Comparison of ENCODE assay signal across 11 cellular contexts in the genomic region with DNA sequence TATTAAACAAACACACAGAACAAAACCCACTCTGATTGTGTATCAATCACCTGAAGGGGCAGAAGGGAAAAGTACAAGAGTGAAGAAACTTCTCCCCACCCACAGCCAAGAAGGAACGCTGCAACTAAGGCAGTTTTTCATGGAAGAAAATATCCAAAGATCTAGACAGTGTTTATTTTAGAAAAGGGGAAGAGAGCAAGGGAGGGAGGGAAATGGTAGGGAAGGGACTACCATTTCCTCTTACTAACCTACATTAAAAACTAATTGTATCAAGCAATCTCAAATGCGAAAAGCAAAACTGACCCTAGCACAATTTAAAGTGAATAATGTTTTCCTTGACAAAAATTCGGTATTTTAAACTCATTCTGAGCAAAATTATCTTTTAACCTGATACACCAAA. TPM values are rescaled to one million over a fixed set of nuclear protein-coding genes. Genes with fewer than 3 reads are reported as not detected.
DNase-seq lines count a peak whose midpoint lies in the region; ATAC-seq and TF ChIP-seq lines count a peak whose summit lies in the region.
"Had no signal": no experiment of that assay in that cellular context is flagged by ENCODE, and none has a peak within 500 bp of the region (broad histone marks: within the 10 kb centered on the region; RNA-seq: fewer than 3 reads in every experiment).

No MANE protein-coding gene starts in this region.

- H3K4me1 ChIP-seq in Panc1 (ENCODE audit: control insufficient read depth, insufficient read depth, low read length) (peaks cover 48% of the 10 kb centered on the region), gastrocnemius medialis (peaks cover 67 to 76% of the 10 kb centered on the region in 2 donors), heart left ventricle (peaks cover 3 to 75% (median 64%) of the 10 kb centered on the region in 12 donors)

- CTCF ChIA-PET in Panc1 (lab: Charles Lee), result no interaction called here

- no TSS peak for BruUV-seq in Panc1 (replicated peaks; lab: Mats Ljungman, UMichigan)

- 49 to 55% (median 50%) methylated on average over 3 of the region's 3 CpGs for WGBS in heart left ventricle, 4 donors

- no peak for TF ChIP-seq POLR2A in gastrocnemius medialis (IDR thresholded peaks at IDR 0.05)
- no peak for TF ChIP-seq POLR2A in heart left ventricle (IDR thresholded peaks at IDR 0.05)

- H3K27me3 ChIP-seq in Panc1 (ENCODE audit: control insufficient read depth, insufficient read depth, low read length), result no peaks in the 10 kb centered on the region
- no peaks in the 10 kb centered on the region for H3K27me3 ChIP-seq in gastrocnemius medialis
- H3K27me3 ChIP-seq in heart left ventricle, result no peaks in the 10 kb centered on the region
- H3K27me3 ChIP-seq: upper lobe of right lung had no signal

- H3K27ac ChIP-seq in Panc1 (ENCODE audit: low read length), result peak overlapping the region; percentile 69
- H3K27ac ChIP-seq in gastrocnemius medialis, result peak overlapping the region in 3 of 4 donors; percentile 25 to 99 (median 97)
- H3K27ac ChIP-seq in heart left ventricle, result peak overlapping the region in 2 of 12 donors; percentile 4 to 69
- H3K27ac ChIP-seq: upper lobe of right lung had no signal

- in situ Hi-C loops in Panc1 (cut with HindIII; ENCODE audit: low pct_unique_long_range_greater_than_20kb, low sequenced_read_pairs) (no loop called here), gastrocnemius medialis (cut with MboI; ENCODE audit: low sequenced_read_pairs in 4 of 4) (loop anchor here in 2 of 4 donors (25.0 kb wide), 2 partner anchors 199 to 674 kb away; a partner anchor contains a TSS)

- intact Hi-C loops in Panc1 (cut with micrococcal nuclease; ENCODE audit: unreplicated experiment) (loop anchor here (10.0 kb wide), 1 partner anchor 186 kb away; no protein-coding TSS in a partner anchor), gastrocnemius medialis (cut with DNase I; ENCODE audit: low total_unique reads) (loop anchor here (5.0 to 10.0 kb wide), 3 partner anchors 244 to 766 kb away; a partner anchor contains a TSS), left colon (cut with DNase I, micrococcal nuclease) (loop anchor here in 1 of 2 donors (10.0 kb wide), 1 partner anchor 186 kb away; no protein-coding TSS in a partner anchor), heart left ventricle (cut with DNase I) (loop anchor here (5.0 to 10.0 kb wide), 11 partner anchors 54 to 679 kb away; a partner anchor contains a TSS)

- POLR2A ChIA-PET in Panc1 (lab: Charles Lee), result no interaction called here

- TF ChIP-seq CTCF in Panc1 (IDR thresholded peaks at IDR 0.05), result no peak
- no peak for TF ChIP-seq CTCF in epithelial cell of proximal tubule (conservative IDR thresholded peaks at IDR 0.05; ENCODE audit: low read depth, low read length)
- no peak for TF ChIP-seq CTCF in gastrocnemius medialis (IDR thresholded peaks at IDR 0.05 in 4 of 5, conservative IDR thresholded peaks at IDR 0.05 in 1 of 5)
- no peak for TF ChIP-seq CTCF in heart left ventricle (IDR thresholded peaks at IDR 0.05)

- ATAC-seq in Panc1, result no peak
- ATAC-seq in gastrocnemius medialis, result no peak
- no peak for ATAC-seq in left colon
- ATAC-seq in heart left ventricle, result no peak
- ATAC-seq: upper lobe of right lung had no signal

- H3K9me3 ChIP-seq in Panc1 (ENCODE audit: control insufficient read depth, insufficient read depth, low read depth, low read length) (no peaks in the 10 kb centered on the region), gastrocnemius medialis (no peaks in the 10 kb centered on the region), heart left ventricle (no peaks in the 10 kb centered on the region)
- H3K9me3 ChIP-seq: upper lobe of right lung had no signal

- DNase-seq in SIG-M5 treated with dmso at 0.1 percent for 504 hours (lab: John Stamatoyannopoulos, UW; ENCODE audit: unreplicated experiment) (peak; percentile 12), SIG-M5 (lab: John Stamatoyannopoulos, UW) (no peak), Panc1 (ENCODE audit: low read depth, low spot score) (no peak), epithelial cell of proximal tubule (ENCODE audit: low read depth) (no peak), gastrocnemius medialis (no peak), left colon (no peak), heart left ventricle (no peak)
- DNase-seq in effector CD8-positive, alpha-beta T cell (lab: John Stamatoyannopoulos, UW), result no peak
- DNase-seq: 8988T; NK-92 treated with Interleukin-12 subunit alpha and Interleukin-12 subunit beta, amount 100 ng/mL, for 24 hours; upper lobe of right lung had no signal

- H3K4me3 ChIP-seq in Panc1 (ENCODE audit: low read depth in 2 of 2, low read length in 2 of 2) (peak overlapping the region in 1 of 2 experiments; percentile 84; a peak in 2 of 4 replicates), epithelial cell of proximal tubule (ENCODE audit: low read depth, low read length) (peak overlapping the region; percentile 71), gastrocnemius medialis (peak overlapping the region in 1 of 4 donors; percentile 67), heart left ventricle (peak overlapping the region in 2 of 12 donors; percentile 16 to 85)

- H3K36me3 ChIP-seq in Panc1 (ENCODE audit: control insufficient read depth, insufficient read depth, low read length) (no peaks in the 10 kb centered on the region), gastrocnemius medialis (no peaks in the 10 kb centered on the region), heart left ventricle (no peaks in the 10 kb centered on the region)
- H3K36me3 ChIP-seq: upper lobe of right lung had no signal

RNA-seq across cellular contexts. Expression of a gene that starts 3.5 kb away (rescaled TPM):
- 19.1 TPM for total RNA-seq in Panc1 (2021; ENCODE audit: unreplicated experiment)
- 3.1 TPM for polyA plus RNA-seq in Panc1 (2012; ENCODE audit: insufficient read length)
- total RNA-seq in epithelial cell of proximal tubule, result 53.5 and 81.1 TPM in 2 replicates
- 10 to 100 TPM; 35.7 to 63.7 (median 41.0) TPM for total RNA-seq in gastrocnemius medialis
- 10 to 100 TPM; 78.5 to 82.9 TPM for total RNA-seq in left colon
- 10 to 100 TPM; 11.0 to 32.0 (median 17.8) TPM for total RNA-seq in heart left ventricle
- 1 to 10 TPM; 2.9 to 8.8 TPM for polyA plus RNA-seq in heart left ventricle
